Comparison of ENCODE assay signal across 8 cellular contexts in the genomic region with DNA sequence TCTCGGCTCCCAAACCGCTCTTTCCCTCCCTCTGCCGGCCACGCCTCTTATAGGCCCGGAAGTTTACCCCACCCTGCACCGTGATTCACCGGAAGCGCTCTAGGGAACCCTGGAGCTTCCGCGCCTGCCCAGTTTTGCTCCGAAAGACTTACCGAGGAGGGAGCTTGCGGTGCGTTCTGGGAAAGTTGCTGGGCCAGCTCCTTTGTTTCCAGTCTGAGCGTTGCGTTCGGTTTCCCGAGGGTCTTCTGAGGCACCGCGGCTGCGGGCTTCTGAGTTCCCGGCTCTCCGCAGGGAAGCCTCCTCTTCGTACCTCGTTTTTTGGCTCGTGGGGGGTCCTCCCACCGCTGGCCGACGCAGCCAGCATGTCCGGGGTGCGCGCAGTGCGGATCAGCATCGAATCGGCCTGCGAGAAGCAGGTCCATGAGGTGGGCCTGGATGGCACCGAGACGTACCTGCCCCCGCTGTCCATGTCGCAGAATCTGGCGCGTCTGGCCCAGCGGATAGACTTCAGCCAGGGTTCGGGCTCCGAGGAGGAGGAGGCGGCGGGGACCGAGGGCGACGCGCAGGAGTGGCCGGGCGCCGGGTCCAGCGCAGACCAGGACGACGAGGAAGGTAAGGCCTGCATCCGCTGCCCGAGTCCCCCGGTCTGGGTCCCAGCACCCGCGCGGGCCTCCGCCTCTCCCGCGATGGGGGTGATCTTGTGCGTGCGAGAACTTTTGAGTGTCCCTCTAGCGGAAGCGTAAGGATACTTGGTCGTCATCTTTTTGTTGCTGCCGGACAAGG.
DNase-seq lines count a peak whose midpoint lies in the region; ATAC-seq and FAIRE-seq lines count a peak whose summit lies in the region.

A gene with protein sequence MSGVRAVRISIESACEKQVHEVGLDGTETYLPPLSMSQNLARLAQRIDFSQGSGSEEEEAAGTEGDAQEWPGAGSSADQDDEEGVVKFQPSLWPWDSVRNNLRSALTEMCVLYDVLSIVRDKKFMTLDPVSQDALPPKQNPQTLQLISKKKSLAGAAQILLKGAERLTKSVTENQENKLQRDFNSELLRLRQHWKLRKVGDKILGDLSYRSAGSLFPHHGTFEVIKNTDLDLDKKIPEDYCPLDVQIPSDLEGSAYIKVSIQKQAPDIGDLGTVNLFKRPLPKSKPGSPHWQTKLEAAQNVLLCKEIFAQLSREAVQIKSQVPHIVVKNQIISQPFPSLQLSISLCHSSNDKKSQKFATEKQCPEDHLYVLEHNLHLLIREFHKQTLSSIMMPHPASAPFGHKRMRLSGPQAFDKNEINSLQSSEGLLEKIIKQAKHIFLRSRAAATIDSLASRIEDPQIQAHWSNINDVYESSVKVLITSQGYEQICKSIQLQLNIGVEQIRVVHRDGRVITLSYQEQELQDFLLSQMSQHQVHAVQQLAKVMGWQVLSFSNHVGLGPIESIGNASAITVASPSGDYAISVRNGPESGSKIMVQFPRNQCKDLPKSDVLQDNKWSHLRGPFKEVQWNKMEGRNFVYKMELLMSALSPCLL (plus strand): TSS at position 131 of the 783 bp plus-strand sequence. CDS start 232 bp downstream, at position 363.

- DNase-seq in GM19239 (ENCODE audit: insufficient read length, low spot score) (peak; percentile 75), NCI-H524 (lab: John Stamatoyannopoulos, UW) (peak; percentile 74 to 91), kidney tubule cell (ENCODE audit: low spot score) (peak; percentile 94)
- DNase-seq in activated CD4-positive, alpha-beta T cell treated with anti-CD3 and anti-CD28 coated beads for 4 hours = peak; percentile 88
- peak; percentile 77 to 86 (median 84) for DNase-seq in stimulated activated CD4-positive, alpha-beta T cell treated with anti-CD3 and anti-CD28 coated beads, Interleukin-1b, Interleukin-23, amount 100 ng/mL, for 24 hours (ENCODE audit: low read depth in 4 of 4, low spot score in 1 of 4)

- peak within 1 kb of the TSS; percentile 95 for H3K4me2 ChIP-seq in BLaER1

- no peaks in the 10 kb centered on the region for H3K9me3 ChIP-seq in BLaER1

- H3K27ac ChIP-seq in BLaER1 (peak within 1 kb of the TSS; percentile 98), cingulate gyrus (ENCODE audit: low read depth, low read length) (peak within 1 kb of the TSS; percentile 85)

- no peaks in the 10 kb centered on the region for H3K27me3 ChIP-seq in BLaER1

- peaks cover 28% of the 10 kb centered on the region for H3K36me3 ChIP-seq in BLaER1

- peak; percentile 92 for FAIRE-seq in GM19239 (lab: Jason Lieb, UNC)

- peaks cover 50% of the 10 kb centered on the region for H4K20me1 ChIP-seq in BLaER1

- H3K9ac ChIP-seq in BLaER1 = peak within 1 kb of the TSS; percentile 99

- peak within 1 kb of the TSS; percentile 87 for H3K4me3 ChIP-seq in BLaER1

- H3K4me1 ChIP-seq in BLaER1 = peaks cover 35% of the 10 kb centered on the region

- peak; percentile 89 for ATAC-seq in HG03457 (IDR thresholded peaks at IDR 0.05; ENCODE audit: unreplicated experiment)

Comparison
In these comparisons a context has a peak if more than half of its experiments do, and no peak if none do; other contexts are left out.
1. Peak in every context shown above with its lines: DNase-seq, ATAC-seq, H3K4me3 ChIP-seq and H3K27ac ChIP-seq.